ENCODE assay signal across 7 cellular contexts in genomic region chr15:92819312-92820232, GRCh38.
DNase-seq lines count a peak whose midpoint lies in the region; ATAC-seq, FAIRE-seq and TF ChIP-seq lines count a peak whose summit lies in the region.

No MANE protein-coding gene starts in this region.

- intact Hi-C loops in K562 (cut with micrococcal nuclease): loop anchor here (1.0 to 10.0 kb wide), 3 partner anchors 9 to 1785 kb away; no protein-coding TSS in a partner anchor

- H3K9me3 ChIP-seq in K562 (replicated peaks; ENCODE audit: control insufficient read depth, insufficient read depth, low read depth, low read length): no peaks in the 10 kb centered on the region

- H3K9ac ChIP-seq in K562 (ENCODE audit: insufficient read depth in 1 of 2, low read depth in 2 of 2, low read length in 2 of 2): peak overlapping the region; percentile 68 to 85; a peak in 3 of 4 replicates

- no peaks in the 10 kb centered on the region for H3K9me1 ChIP-seq in K562 (ENCODE audit: control insufficient read depth, insufficient read depth, low read length)

- H3K4me3 ChIP-seq in K562: peak overlapping the region; percentile 25

- no peaks in the 10 kb centered on the region for H4K20me1 ChIP-seq in K562 (replicated peaks; ENCODE audit: control insufficient read depth, insufficient read depth, low read length)

- H2AFZ ChIP-seq in K562 (ENCODE audit: low read depth, low read length): peak overlapping the region; percentile 95

- peaks cover 24 to 32% of the 10 kb centered on the region in 2 experiments for H3K4me1 ChIP-seq in K562 (replicated peaks in 1 of 2; ENCODE audit: control insufficient read depth in 2 of 2, insufficient read depth in 2 of 2, low read length in 2 of 2)

- no peak for TF ChIP-seq EP300 in K562 (IDR thresholded peaks at IDR 0.05; ENCODE audit: low read length)

- H3K27me3 ChIP-seq in K562 (ENCODE audit: control insufficient read depth in 2 of 2, insufficient read depth in 2 of 2, low read length in 2 of 2): no peaks in the 10 kb centered on the region

- TF ChIP-seq CTCF in K562 (IDR thresholded peaks at IDR 0.05 in 2 of 3, conservative IDR thresholded peaks at IDR 0.05 in 1 of 3; ENCODE audit: insufficient read depth in 2 of 3, low read depth in 1 of 3, low read length in 3 of 3): no peak

- peak; percentile 38 for DNase-seq in NCI-H146 treated with DMSO at 0.1 percent for 48 hours (lab: John Stamatoyannopoulos, UW; ENCODE audit: unreplicated experiment)
- DNase-seq in K562 (ENCODE audit: extremely low read depth in 1 of 4, low spot score in 3 of 4): peak in 2 of 4 experiments; percentile 58 to 67
- DNase-seq in left kidney (ENCODE audit: low read depth, low spot score): peak; percentile 86
- peak in 19 of 49 donors; percentile 12 to 54 (median 21) for DNase-seq in substantia nigra (lab: John Stamatoyannopoulos, UW)
- no peak for DNase-seq in NCI-H2081 treated with DMSO at 0.1 percent for 48 hours (lab: John Stamatoyannopoulos, UW)

- H3K4me2 ChIP-seq in K562 (ENCODE audit: insufficient read depth, low read length): peak overlapping the region; percentile 89

- TF ChIP-seq POLR2A in K562 (conservative IDR thresholded peaks at IDR 0.05): peak; percentile 37

- WGBS in K562 (ENCODE audit: insufficient coverage, low coverage, missing lambda C conversion rate): under 1% methylated on average over 16 of the region's 16 CpGs

- H3K27ac ChIP-seq in K562 (ENCODE audit: extremely low read depth, low read depth, low read length) (peak overlapping the region; percentile 80), substantia nigra (ENCODE audit: low read depth, low read length, poor library complexity, severe bottlenecking) (peak overlapping the region; percentile 99)

- H3K79me2 ChIP-seq in K562 (ENCODE audit: control insufficient read depth, insufficient read depth, low read length): no peaks in the 10 kb centered on the region

- ATAC-seq in GM19397 (IDR thresholded peaks at IDR 0.05; ENCODE audit: unreplicated experiment): peak; percentile 6
- peak; percentile 72 for ATAC-seq in K562
- no peak for ATAC-seq in HG03571 (IDR thresholded peaks at IDR 0.05; ENCODE audit: unreplicated experiment)

- no peaks in the 10 kb centered on the region for H3K36me3 ChIP-seq in K562 (ENCODE audit: control insufficient read depth, insufficient read depth, low read length)

- BruUV-seq in K562 (replicated peaks; lab: Mats Ljungman, UMichigan): TSS peak; percentile 93

- POLR2A ChIA-PET in K562 (lab: Yijun Ruan, JAX): interaction anchor here (0.6 to 5.0 kb wide), 14 partner anchors 8 to 415 kb away, joined by 3 to 58 read pairs (median 4); partner anchors contain the start of gene CHD2

- FAIRE-seq in K562 (lab: Jason Lieb, UNC): peak; percentile 73

- in situ Hi-C loops in K562 (cut with MboI): no loop called here

- TF ChIP-seq RAD21 in K562 (CRISPR knock-in tag; conservative IDR thresholded peaks at IDR 0.05 in 1 of 2, IDR thresholded peaks at IDR 0.05 in 1 of 2): no peak

- CTCF ChIA-PET in K562 (lab: Yijun Ruan, JAX; ENCODE audit: low intra/inter-chr PET ratio): no interaction called here

TF ChIP-seq in K562, 482 proteins besides CTCF, POLR2A, EP300 and RAD21 (continues in another document):
- TF ChIP-seq ZNF143 (CRISPR knock-in tag; IDR thresholded peaks at IDR 0.05): no peak
- no peak for TF ChIP-seq ZNF696 (CRISPR knock-in tag; conservative IDR thresholded peaks at IDR 0.05)
- no peak for TF ChIP-seq CCNT2 (IDR thresholded peaks at IDR 0.05; ENCODE audit: borderline replicate concordance, extremely low read depth, insufficient read length, low read depth, low read length)
- no peak for TF ChIP-seq MTA3 (IDR thresholded peaks at IDR 0.05; ENCODE audit: borderline replicate concordance)
- TF ChIP-seq CEBPB (tag; IDR thresholded peaks at IDR 0.05): no peak
- no peak for TF ChIP-seq GTF2F1 (IDR thresholded peaks at IDR 0.05; ENCODE audit: low read depth, low read length)
- TF ChIP-seq, protein P1, sequence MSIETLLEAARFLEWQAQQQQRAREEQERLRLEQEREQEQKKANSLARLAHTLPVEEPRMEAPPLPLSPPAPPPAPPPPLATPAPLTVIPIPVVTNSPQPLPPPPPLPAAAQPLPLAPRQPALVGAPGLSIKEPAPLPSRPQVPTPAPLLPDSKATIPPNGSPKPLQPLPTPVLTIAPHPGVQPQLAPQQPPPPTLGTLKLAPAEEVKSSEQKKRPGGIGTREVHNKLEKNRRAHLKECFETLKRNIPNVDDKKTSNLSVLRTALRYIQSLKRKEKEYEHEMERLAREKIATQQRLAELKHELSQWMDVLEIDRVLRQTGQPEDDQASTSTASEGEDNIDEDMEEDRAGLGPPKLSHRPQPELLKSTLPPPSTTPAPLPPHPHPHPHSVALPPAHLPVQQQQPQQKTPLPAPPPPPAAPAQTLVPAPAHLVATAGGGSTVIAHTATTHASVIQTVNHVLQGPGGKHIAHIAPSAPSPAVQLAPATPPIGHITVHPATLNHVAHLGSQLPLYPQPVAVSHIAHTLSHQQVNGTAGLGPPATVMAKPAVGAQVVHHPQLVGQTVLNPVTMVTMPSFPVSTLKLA (conservative IDR thresholded peaks at IDR 0.05): peak in 1 of 2 experiments; percentile 39; a peak in 1 of 4 replicates
- no peak for TF ChIP-seq YBX1 (IDR thresholded peaks at IDR 0.05)
- peak; percentile 29 for TF ChIP-seq ETV1 (tag; conservative IDR thresholded peaks at IDR 0.05; ENCODE audit: low read depth)
- TF ChIP-seq, protein P2, sequence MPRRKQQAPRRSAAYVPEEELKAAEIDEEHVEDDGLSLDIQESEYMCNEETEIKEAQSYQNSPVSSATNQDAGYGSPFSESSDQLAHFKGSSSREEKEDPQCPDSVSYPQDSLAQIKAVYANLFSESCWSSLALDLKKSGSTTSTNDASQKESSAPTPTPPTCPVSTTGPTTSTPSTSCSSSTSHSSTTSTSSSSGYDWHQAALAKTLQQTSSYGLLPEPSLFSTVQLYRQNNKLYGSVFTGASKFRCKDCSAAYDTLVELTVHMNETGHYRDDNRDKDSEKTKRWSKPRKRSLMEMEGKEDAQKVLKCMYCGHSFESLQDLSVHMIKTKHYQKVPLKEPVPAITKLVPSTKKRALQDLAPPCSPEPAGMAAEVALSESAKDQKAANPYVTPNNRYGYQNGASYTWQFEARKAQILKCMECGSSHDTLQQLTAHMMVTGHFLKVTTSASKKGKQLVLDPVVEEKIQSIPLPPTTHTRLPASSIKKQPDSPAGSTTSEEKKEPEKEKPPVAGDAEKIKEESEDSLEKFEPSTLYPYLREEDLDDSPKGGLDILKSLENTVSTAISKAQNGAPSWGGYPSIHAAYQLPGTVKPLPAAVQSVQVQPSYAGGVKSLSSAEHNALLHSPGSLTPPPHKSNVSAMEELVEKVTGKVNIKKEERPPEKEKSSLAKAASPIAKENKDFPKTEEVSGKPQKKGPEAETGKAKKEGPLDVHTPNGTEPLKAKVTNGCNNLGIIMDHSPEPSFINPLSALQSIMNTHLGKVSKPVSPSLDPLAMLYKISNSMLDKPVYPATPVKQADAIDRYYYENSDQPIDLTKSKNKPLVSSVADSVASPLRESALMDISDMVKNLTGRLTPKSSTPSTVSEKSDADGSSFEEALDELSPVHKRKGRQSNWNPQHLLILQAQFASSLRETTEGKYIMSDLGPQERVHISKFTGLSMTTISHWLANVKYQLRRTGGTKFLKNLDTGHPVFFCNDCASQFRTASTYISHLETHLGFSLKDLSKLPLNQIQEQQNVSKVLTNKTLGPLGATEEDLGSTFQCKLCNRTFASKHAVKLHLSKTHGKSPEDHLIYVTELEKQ (CRISPR knock-in tag; IDR thresholded peaks at IDR 0.05): no peak
- TF ChIP-seq, protein P3, sequence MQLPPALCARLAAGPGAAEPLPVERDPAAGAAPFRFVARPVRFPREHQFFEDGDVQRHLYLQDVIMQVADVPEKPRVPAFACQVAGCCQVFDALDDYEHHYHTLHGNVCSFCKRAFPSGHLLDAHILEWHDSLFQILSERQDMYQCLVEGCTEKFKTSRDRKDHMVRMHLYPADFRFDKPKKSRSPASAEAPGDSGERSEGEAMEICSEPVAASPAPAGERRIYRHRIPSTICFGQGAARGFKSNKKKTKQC (CRISPR knock-in tag; IDR thresholded peaks at IDR 0.05): no peak
